In genomic region chr22:17969732-17970131, GRCh38 we compare ENCODE assay signal across 9 cellular contexts. TPM values are rescaled to one million over a fixed set of nuclear protein-coding genes. Genes with fewer than 3 reads are reported as not detected.
DNase-seq lines count a peak whose midpoint lies in the region; TF ChIP-seq lines count a peak whose summit lies in the region.
"Had no signal": no experiment of that assay in that cellular context is flagged by ENCODE, and none has a peak within 500 bp of the region (broad histone marks: within the 10 kb centered on the region; RNA-seq: fewer than 3 reads in every experiment).

No MANE protein-coding gene starts in this region.

- no peaks in the 10 kb centered on the region for H3K27me3 Mint-ChIP-seq in T-helper 2 cell treated with Interferon-gamma antibody and Interleukin-4, amounts not matched to agents 5 μg/mL and 100 μg/mL, for 36 hours (ENCODE audit: low read depth)

- peaks cover 6% of the 10 kb centered on the region for H3K4me1 Mint-ChIP-seq in T-helper 2 cell treated with Interferon-gamma antibody and Interleukin-4, amounts not matched to agents 5 μg/mL and 100 μg/mL, for 36 hours (ENCODE audit: low read depth)

- TF ChIP-seq CTCF in foreskin fibroblast (IDR thresholded peaks at IDR 0.05; ENCODE audit: low read depth, low read length), result no peak

- H3K4me3 ChIP-seq in foreskin fibroblast (ENCODE audit: low read depth in 1 of 2, low read length in 2 of 2), result no peak overlapping the region

- no peak overlapping the region for H3K4me3 Mint-ChIP-seq in T-helper 2 cell treated with Interferon-gamma antibody and Interleukin-4, amounts not matched to agents 5 μg/mL and 100 μg/mL, for 36 hours

- DNase-seq in Daoy (ENCODE audit: low read depth), result peak; percentile 65
- DNase-seq in T1000 (lab: John Stamatoyannopoulos, UW), result peak; percentile 45
- DNase-seq in foreskin fibroblast, result peak; percentile 88 to 94
- peak; percentile 81 for DNase-seq in renal cortical epithelial cell (ENCODE audit: low read depth)
- DNase-seq in effector CD4-positive, alpha-beta T cell, result no peak
- DNase-seq in GM19240 (ENCODE audit: insufficient read length, low spot score), result no peak
- no peak for DNase-seq in T-helper 2 cell treated with Interferon-gamma antibody and Interleukin-4, amounts not matched to agents 5 μg/mL and 100 μg/mL, for 36 hours (ENCODE audit: low spot score)
- DNase-seq in NCI-H2196 (lab: John Stamatoyannopoulos, UW; ENCODE audit: unreplicated experiment), result no peak
- DNase-seq: activated naive CD4-positive, alpha-beta T cell had no signal

- no peak overlapping the region for H3K27ac Mint-ChIP-seq in T-helper 2 cell treated with Interferon-gamma antibody and Interleukin-4, amounts not matched to agents 5 μg/mL and 100 μg/mL, for 36 hours

- no peaks in the 10 kb centered on the region for H3K9me3 Mint-ChIP-seq in T-helper 2 cell treated with Interferon-gamma antibody and Interleukin-4, amounts not matched to agents 5 μg/mL and 100 μg/mL, for 36 hours

- H3K36me3 Mint-ChIP-seq in T-helper 2 cell treated with Interferon-gamma antibody and Interleukin-4, amounts not matched to agents 5 μg/mL and 100 μg/mL, for 36 hours (ENCODE audit: low read depth), result no peaks in the 10 kb centered on the region

RNA-seq across cellular contexts. Expression of gene MICAL3, which starts 54.6 kb away (rescaled TPM):
- total RNA-seq in Daoy (2014; rRNA removed; shearing (Covaris generic)), result 15.4 and 26.2 TPM in 2 replicates
- total RNA-seq in renal cortical epithelial cell, result 43.9 and 132 TPM in 2 replicates

Comparison
In these comparisons a context has a peak if more than half of its experiments do, and no peak if none do; other contexts are left out.
1. DNase-seq: peak in Daoy (single experiment), T1000 (single experiment), foreskin fibroblast (2 of 2) and renal cortical epithelial cell (single experiment); none in effector CD4-positive, alpha-beta T cell (single experiment), GM19240 (single experiment), T-helper 2 cell treated with Interferon-gamma antibody and Interleukin-4, amounts not matched to agents 5 μg/mL and 100 μg/mL, for 36 hours (single experiment) and NCI-H2196 (single experiment).